20 cellular contexts compared by ENCODE assay signal in genomic region chr4:1851160-1851559, GRCh38. TPM values are rescaled to one million over a fixed set of nuclear protein-coding genes. Genes with fewer than 3 reads are reported as not detected.
DNase-seq lines count a peak whose midpoint lies in the region; ATAC-seq, FAIRE-seq and TF ChIP-seq lines count a peak whose summit lies in the region.
"Had no signal": no experiment of that assay in that cellular context is flagged by ENCODE, and none has a peak within 500 bp of the region (broad histone marks: within the 10 kb centered on the region; RNA-seq: fewer than 3 reads in every experiment).

No MANE protein-coding gene starts in this region.

- ATAC-seq in CD4-positive, alpha-beta T cell (ENCODE audit: poor library complexity) = no peak
- ATAC-seq: activated CD8-positive, alpha-beta memory T cell treated with anti-CD3 and anti-CD28 coated beads, Interleukin-2, amount 10 ng/mL, durations not matched to agents 7 days and 5 days; activated naive CD4-positive, alpha-beta T cell treated with anti-CD3 and anti-CD28 coated beads, Interleukin-2, amount 50 U/mL, for 72 hours; mucosa of descending colon had no signal

- CTCF ChIA-PET in CD4-positive, alpha-beta T cell (lab: Charles Lee) = interaction anchor here (1.0 kb wide), 1 partner anchor 48 kb away, joined by 3 read pairs; no protein-coding TSS in a partner anchor

- POLR2A ChIA-PET in CD4-positive, alpha-beta T cell (lab: Charles Lee) = no interaction called here

- H2AFZ ChIP-seq in osteoblast (ENCODE audit: low read length) = no peak overlapping the region

- H3K36me3 Mint-ChIP-seq in CD4-positive, alpha-beta T cell (ENCODE audit: low read depth) = peaks cover 18% of the 10 kb centered on the region
- peaks cover 24% of the 10 kb centered on the region for H3K36me3 Mint-ChIP-seq in HFFc6 (ENCODE audit: low read depth)

- peak overlapping the region; percentile 47 for H3K27ac Mint-ChIP-seq in CD4-positive, alpha-beta T cell
- no peak overlapping the region for H3K27ac Mint-ChIP-seq in HFFc6
- H3K27ac Mint-ChIP-seq: CD4-positive, CD25-positive, alpha-beta regulatory T cell had no signal

- H3K36me3 ChIP-seq in osteoblast (ENCODE audit: insufficient read depth, low read length) = peaks cover 16% of the 10 kb centered on the region

- DNase-seq in CD4-positive, alpha-beta T cell = no peak
- DNase-seq in HT-29 (ENCODE audit: low spot score) = peak; percentile 32
- DNase-seq in choroid plexus epithelial cell (ENCODE audit: low read depth) = peak; percentile 23
- DNase-seq in osteoblast (ENCODE audit: insufficient read length, low spot score, missing footprints) = peak; percentile 81
- DNase-seq in frontal cortex (ENCODE audit: low spot score in 2 of 2) = no peak
- no peak for DNase-seq in H4 (ENCODE audit: low spot score)
- no peak for DNase-seq in HFFc6
- DNase-seq: activated CD4-positive, alpha-beta T cell treated with anti-CD3 and anti-CD28 coated beads for 48 hours; activated CD8-positive, alpha-beta memory T cell treated with anti-CD3 and anti-CD28 coated beads, Interleukin-2, amount 10 ng/mL, durations not matched to agents 7 days and 5 days; CD4-positive, CD25-positive, alpha-beta regulatory T cell; glutamatergic neuron; HCEC 1CT; NCI-H1436; NCI-H510A treated with DMSO at 0.1 percent for 48 hours had no signal

- H3K9me3 ChIP-seq in CD4-positive, alpha-beta T cell (ENCODE audit: control insufficient read depth, low read length) = no peaks in the 10 kb centered on the region
- no peaks in the 10 kb centered on the region for H3K9me3 ChIP-seq in osteoblast (ENCODE audit: low read depth, low read length)
- H3K9me3 ChIP-seq: mucosa of descending colon had no signal

- H3K4me3 ChIP-seq in choroid plexus epithelial cell (ENCODE audit: low read depth, low read length) (no peak overlapping the region), osteoblast (ENCODE audit: insufficient read depth, low read length) (no peak overlapping the region)
- H3K4me3 ChIP-seq: coronary artery, mucosa of descending colon had no signal

- H4K20me1 ChIP-seq in osteoblast (ENCODE audit: insufficient read depth, low read length) = peaks cover 29% of the 10 kb centered on the region

- no peak for TF ChIP-seq CTCF in CD4-positive, alpha-beta T cell (IDR thresholded peaks at IDR 0.05)
- TF ChIP-seq CTCF in choroid plexus epithelial cell (conservative IDR thresholded peaks at IDR 0.05; ENCODE audit: low read depth, low read length) = peak; percentile 16
- no peak for TF ChIP-seq CTCF in osteoblast (IDR thresholded peaks at IDR 0.05; ENCODE audit: extremely low read depth, low read depth, low read length)
- TF ChIP-seq CTCF in HFFc6 (IDR thresholded peaks at IDR 0.05) = no peak; the same call in 1 of the 2 replicates

- H3K4me1 Mint-ChIP-seq in CD4-positive, alpha-beta T cell (ENCODE audit: low read depth) = peaks cover 39% of the 10 kb centered on the region
- H3K4me1 Mint-ChIP-seq in HFFc6 (ENCODE audit: low read depth) = peaks cover 27% of the 10 kb centered on the region

- H3K4me1 ChIP-seq in osteoblast (ENCODE audit: insufficient read depth, low read length) = peaks cover 12% of the 10 kb centered on the region

- no peaks in the 10 kb centered on the region for H3K27me3 ChIP-seq in CD4-positive, alpha-beta T cell (ENCODE audit: control insufficient read depth, insufficient read depth, low read length)
- H3K27me3 ChIP-seq in osteoblast (ENCODE audit: insufficient read depth, low read length) = no peaks in the 10 kb centered on the region

- H3K9me3 Mint-ChIP-seq in CD4-positive, alpha-beta T cell = no peaks in the 10 kb centered on the region
- no peaks in the 10 kb centered on the region for H3K9me3 Mint-ChIP-seq in HFFc6
- H3K9me3 Mint-ChIP-seq: activated naive CD4-positive, alpha-beta T cell treated with anti-CD3 and anti-CD28 coated beads, Interleukin-2, amount 50 U/mL, for 72 hours; activated T-helper 1 cell treated with anti-CD3 and anti-CD28 coated beads, Interleukin-12 subunit alpha, Interleukin-12 subunit beta, Interleukin-2, Interleukin-4 antibody, amounts not matched to agents 30 ng/mL and 10 ng/mL and 1 ng/mL, durations not matched to agents 14 hours and 24 hours and 36 hours; CD4-positive, CD25-positive, alpha-beta regulatory T cell had no signal

- H3K27ac ChIP-seq in CD4-positive, alpha-beta T cell (ENCODE audit: low read depth, low read length) = no peak overlapping the region
- no peak overlapping the region for H3K27ac ChIP-seq in osteoblast (ENCODE audit: low read depth, low read length)
- H3K27ac ChIP-seq: coronary artery had no signal

- H3K27me3 Mint-ChIP-seq in CD4-positive, alpha-beta T cell = no peaks in the 10 kb centered on the region
- peaks cover 2% of the 10 kb centered on the region; the same call in 1 of the 2 replicates for H3K27me3 Mint-ChIP-seq in HFFc6 (ENCODE audit: insufficient read depth)
- H3K27me3 Mint-ChIP-seq: activated CD8-positive, alpha-beta memory T cell treated with anti-CD3 and anti-CD28 coated beads, Interleukin-2, amount 10 ng/mL, durations not matched to agents 7 days and 5 days; CD4-positive, CD25-positive, alpha-beta regulatory T cell had no signal

- no peak overlapping the region for H3K4me2 ChIP-seq in osteoblast (ENCODE audit: insufficient read depth, low read length)

- intact Hi-C loops in CD4-positive, alpha-beta T cell (cut with DNase I, micrococcal nuclease) = loop anchor here in 1 of 2 experiments (10.0 kb wide), 3 partner anchors 166 to 1224 kb away; partner anchors contain the start of genes FAM53A, GAK, HTT and HTT-AS

- H3K4me3 Mint-ChIP-seq in CD4-positive, alpha-beta T cell = no peak overlapping the region
- H3K4me3 Mint-ChIP-seq in HFFc6 = no peak overlapping the region
- H3K4me3 Mint-ChIP-seq: activated CD8-positive, alpha-beta memory T cell treated with anti-CD3 and anti-CD28 coated beads, Interleukin-2, amount 10 ng/mL, durations not matched to agents 7 days and 5 days; activated T-helper 1 cell treated with anti-CD3 and anti-CD28 coated beads, Interleukin-12 subunit alpha, Interleukin-12 subunit beta, Interleukin-2, Interleukin-4 antibody, amounts not matched to agents 30 ng/mL and 10 ng/mL and 1 ng/mL, durations not matched to agents 14 hours and 24 hours and 36 hours had no signal

- peaks cover 81% of the 10 kb centered on the region for H3K79me2 ChIP-seq in osteoblast (ENCODE audit: insufficient read depth, low read length)

- no peak for FAIRE-seq in frontal cortex (lab: Jason Lieb, UNC)
- FAIRE-seq: endometrium, GM12892 had no signal

RNA-seq across cellular contexts. Expression of gene LETM1, which starts 4.8 kb away (rescaled TPM):
- 10 to 100 TPM; 21.2 to 25.2 TPM for total RNA-seq in CD4-positive, alpha-beta T cell
- total RNA-seq in HT-29 (2014; rRNA removed; shearing (Covaris generic)) = 95.8 and 106 TPM in 2 replicates
- total RNA-seq in osteoblast = 68.4 and 75.3 TPM in 2 replicates
- 115 TPM for total RNA-seq in frontal cortex
- total RNA-seq in H4 (2014; rRNA removed; shearing (Covaris generic)) = 37.7 and 42.6 TPM in 2 replicates
- total RNA-seq in HFFc6 (2021; fragmentation: NEBNext Ultra II Directional; extraction: Animal tissue kit (Norgen Biotek cat#: 25700)) = 10 to 100 TPM; 47.4 to 64.0 (median 53.3) TPM

RNA-seq across cellular contexts. Expression of gene NSD2, which starts 20.0 kb away (rescaled TPM):
- total RNA-seq in CD4-positive, alpha-beta T cell = 10 to 100 TPM; 42.4 to 45.8 TPM
- total RNA-seq in HT-29 (2014; rRNA removed; shearing (Covaris generic)) = 70.5 and 73.7 TPM in 2 replicates
- total RNA-seq in osteoblast (53.0 and 58.6 TPM in 2 replicates), frontal cortex (113 TPM)
- 48.0 and 53.5 TPM in 2 replicates for total RNA-seq in H4 (2014; rRNA removed; shearing (Covaris generic))
- total RNA-seq in HFFc6 (2021; fragmentation: NEBNext Ultra II Directional; extraction: Animal tissue kit (Norgen Biotek cat#: 25700)) = 100 to 1,000 TPM in 4 of 6 experiments, 10 to 100 TPM in 2; 65.2 to 121 (median 109) TPM

RNA-seq across cellular contexts. Expression of gene FGFR3, which starts 58.1 kb away (rescaled TPM):
- total RNA-seq in CD4-positive, alpha-beta T cell = under 1 TPM in 1 of 2 experiments, not detected in 1; 0.33 TPM
- total RNA-seq in HT-29 (2014; rRNA removed; shearing (Covaris generic)) = 73.4 and 77.0 TPM in 2 replicates
- 0.29 and 0.36 TPM in 2 replicates for total RNA-seq in osteoblast
- 6.9 TPM for total RNA-seq in frontal cortex
- total RNA-seq in H4 (2014; rRNA removed; shearing (Covaris generic)) = 1.7 and 2.1 TPM in 2 replicates
- total RNA-seq in HFFc6 (2021; fragmentation: NEBNext Ultra II Directional; extraction: Animal tissue kit (Norgen Biotek cat#: 25700)) = 1 to 10 TPM in 1 of 6 experiments, under 1 TPM in 5; 0.59 to 1.6 (median 0.75) TPM

Comparison
In these comparisons a context has a peak if more than half of its experiments do, and no peak if none do; other contexts are left out.
1. DNase-seq: peak in HT-29 (single experiment), choroid plexus epithelial cell (single experiment) and osteoblast (single experiment); none in CD4-positive, alpha-beta T cell (0 of 10), frontal cortex (0 of 2), H4 (single experiment) and HFFc6 (single experiment).